Comparison of ENCODE assay signal across 1 cellular context in the genomic region with DNA sequence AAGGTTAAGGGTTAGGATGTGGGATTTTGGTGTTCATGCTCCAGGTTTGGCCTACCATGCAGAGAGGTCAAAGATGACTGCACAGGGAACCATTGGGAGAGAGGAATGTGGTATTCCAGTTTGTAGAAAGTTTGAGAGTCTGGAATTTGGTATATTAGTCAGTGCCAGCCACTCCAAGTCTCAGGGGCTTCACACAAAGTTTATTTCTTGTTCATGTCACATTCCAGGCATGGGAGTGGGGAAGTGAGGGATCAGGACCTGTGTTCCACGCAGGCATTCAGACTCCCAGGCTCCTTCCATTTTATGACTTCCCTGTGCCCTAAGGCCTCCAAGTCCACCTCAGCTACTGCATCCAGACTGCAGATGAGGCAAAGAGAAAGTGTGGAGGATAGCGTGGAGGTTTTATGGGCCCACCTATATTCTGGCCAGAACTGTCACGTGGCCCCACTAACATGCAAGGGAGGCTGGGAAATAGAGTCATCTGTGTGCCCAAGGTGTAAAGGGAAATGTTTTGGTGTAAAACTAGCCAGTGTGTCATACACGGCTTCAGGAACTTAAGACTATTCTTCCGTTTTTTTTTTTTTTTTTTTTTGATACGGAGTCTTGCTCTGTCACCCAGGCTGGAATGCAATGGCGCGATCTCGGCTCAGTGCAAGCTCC.
TF ChIP-seq lines count a peak whose summit lies in the region.

No MANE protein-coding gene starts in this region.

TF ChIP-seq in IMR-90, 13 proteins besides CTCF, POLR2A, EP300 and RAD21:
- TF ChIP-seq NFE2L2 (IDR thresholded peaks at IDR 0.05; ENCODE audit: low read depth, low read length) (no peak), CHD1 (IDR thresholded peaks at IDR 0.05; ENCODE audit: low read depth, low read length) (no peak), MXI1 (IDR thresholded peaks at IDR 0.05; ENCODE audit: borderline replicate concordance, low read depth, low read length) (no peak), MAZ (IDR thresholded peaks at IDR 0.05; ENCODE audit: borderline replicate concordance, low read depth, low read length) (no peak), FOS (IDR thresholded peaks at IDR 0.05; ENCODE audit: low read depth, low read length) (no peak), CEBPB (IDR thresholded peaks at IDR 0.05; ENCODE audit: low read depth, low read length) (no peak), SMC3 (IDR thresholded peaks at IDR 0.05; ENCODE audit: low read depth, low read length) (no peak), BHLHE40 (IDR thresholded peaks at IDR 0.05; ENCODE audit: low read depth, low read length) (no peak), RCOR1 (IDR thresholded peaks at IDR 0.05; ENCODE audit: insufficient replicate concordance, low read length) (no peak), RFX5 (IDR thresholded peaks at IDR 0.05; ENCODE audit: low read depth, low read length) (no peak), MAFK (IDR thresholded peaks at IDR 0.05; ENCODE audit: low read depth, low read length) (no peak)
- TF ChIP-seq, protein P1, sequence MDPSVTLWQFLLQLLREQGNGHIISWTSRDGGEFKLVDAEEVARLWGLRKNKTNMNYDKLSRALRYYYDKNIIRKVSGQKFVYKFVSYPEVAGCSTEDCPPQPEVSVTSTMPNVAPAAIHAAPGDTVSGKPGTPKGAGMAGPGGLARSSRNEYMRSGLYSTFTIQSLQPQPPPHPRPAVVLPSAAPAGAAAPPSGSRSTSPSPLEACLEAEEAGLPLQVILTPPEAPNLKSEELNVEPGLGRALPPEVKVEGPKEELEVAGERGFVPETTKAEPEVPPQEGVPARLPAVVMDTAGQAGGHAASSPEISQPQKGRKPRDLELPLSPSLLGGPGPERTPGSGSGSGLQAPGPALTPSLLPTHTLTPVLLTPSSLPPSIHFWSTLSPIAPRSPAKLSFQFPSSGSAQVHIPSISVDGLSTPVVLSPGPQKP (IDR thresholded peaks at IDR 0.05; ENCODE audit: borderline replicate concordance, low read depth, low read length) = no peak
- TF ChIP-seq, protein P2, sequence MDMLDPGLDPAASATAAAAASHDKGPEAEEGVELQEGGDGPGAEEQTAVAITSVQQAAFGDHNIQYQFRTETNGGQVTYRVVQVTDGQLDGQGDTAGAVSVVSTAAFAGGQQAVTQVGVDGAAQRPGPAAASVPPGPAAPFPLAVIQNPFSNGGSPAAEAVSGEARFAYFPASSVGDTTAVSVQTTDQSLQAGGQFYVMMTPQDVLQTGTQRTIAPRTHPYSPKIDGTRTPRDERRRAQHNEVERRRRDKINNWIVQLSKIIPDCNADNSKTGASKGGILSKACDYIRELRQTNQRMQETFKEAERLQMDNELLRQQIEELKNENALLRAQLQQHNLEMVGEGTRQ (IDR thresholded peaks at IDR 0.05; ENCODE audit: low read depth, low read length) = no peak
